Comparison of ENCODE assay signal across 13 cellular contexts in the genomic region with DNA sequence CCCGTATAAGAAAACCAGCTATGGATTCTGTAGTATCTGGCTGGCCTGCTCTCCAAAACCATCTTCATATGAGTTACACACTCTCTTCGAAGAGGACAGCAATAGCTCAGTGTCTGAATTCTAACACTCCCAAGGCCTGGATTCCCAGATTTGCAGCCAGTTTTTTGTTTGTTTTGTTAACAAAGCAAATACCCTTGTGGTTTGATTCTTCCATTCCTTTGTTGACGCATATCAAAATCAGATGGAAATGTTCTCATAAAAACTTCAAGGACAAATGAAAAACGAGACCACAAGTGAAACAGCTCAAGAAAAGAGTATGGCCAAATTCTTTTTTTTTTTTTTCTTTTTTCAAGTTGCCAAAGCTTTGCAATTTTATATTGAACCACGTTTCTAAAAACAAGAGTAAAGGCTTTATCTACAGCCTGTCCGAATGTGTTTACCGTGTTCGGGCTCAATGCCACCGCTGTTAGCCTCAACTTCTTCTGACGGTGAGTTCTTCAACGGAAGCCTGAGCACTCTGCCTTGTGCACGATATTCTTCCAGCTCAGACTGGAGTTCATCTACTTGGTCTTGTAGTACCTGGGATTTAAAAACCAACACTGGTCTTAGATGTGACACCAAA.
DNase-seq lines count a peak whose midpoint lies in the region; ATAC-seq, FAIRE-seq and TF ChIP-seq lines count a peak whose summit lies in the region.
"Had no signal": no experiment of that assay in that cellular context is flagged by ENCODE, and none has a peak within 500 bp of the region (broad histone marks: within the 10 kb centered on the region; RNA-seq: fewer than 3 reads in every experiment).

No MANE protein-coding gene starts in this region.

- no peaks in the 10 kb centered on the region for H3K27me3 ChIP-seq in bronchial epithelial cell (ENCODE audit: control insufficient read depth, insufficient read depth, low read length)
- no peaks in the 10 kb centered on the region for H3K27me3 ChIP-seq in pancreas

- peaks cover 45% of the 10 kb centered on the region for H3K36me3 Mint-ChIP-seq in activated T-cell treated with anti-CD3 and anti-CD28 coated beads, Interleukin-2, amount 50 U/mL, for 4 hours (ENCODE audit: insufficient read depth)

- peak overlapping the region; percentile 11 to 82 (median 53) for H3K27ac ChIP-seq in pancreas
- H3K27ac ChIP-seq: RWPE1 had no signal

- H3K4me1 Mint-ChIP-seq in activated T-cell treated with anti-CD3 and anti-CD28 coated beads, Interleukin-2, amount 50 U/mL, for 4 hours (ENCODE audit: low read depth): peaks cover 25% of the 10 kb centered on the region

- 11 to 18% methylated on average over 12 of the region's 12 CpGs for WGBS in pancreas, 2 donors

- FAIRE-seq in bronchial epithelial cell (lab: Jason Lieb, UNC) (no peak), pancreas (lab: Jason Lieb, UNC) (no peak)

- H3K4me1 ChIP-seq in pancreas: peaks cover 35 to 55% (median 39%) of the 10 kb centered on the region in 3 donors

- no peaks in the 10 kb centered on the region for H3K9me3 Mint-ChIP-seq in activated T-cell treated with anti-CD3 and anti-CD28 coated beads, Interleukin-2, amount 50 U/mL, for 4 hours

- no peak overlapping the region for H3K4me3 Mint-ChIP-seq in activated T-cell treated with anti-CD3 and anti-CD28 coated beads, Interleukin-2, amount 50 U/mL, for 4 hours

- DNase-seq in AG10803 (ENCODE audit: low read depth) (peak; percentile 97), LHCN-M2 (ENCODE audit: low read depth) (peak; percentile 98), bronchial epithelial cell (ENCODE audit: low read depth) (peak; percentile 54), pancreas (peak in 4 of 6 donors; percentile 61 to 77 (median 69)), left colon (no peak), NCI-H524 treated with DMSO at 0.1 percent for 48 hours (lab: John Stamatoyannopoulos, UW) (no peak)
- DNase-seq in activated T-cell treated with anti-CD3 and anti-CD28 coated beads, Interleukin-2, amount 50 U/mL, for 4 hours: no peak
- DNase-seq: activated CD4-positive, alpha-beta T cell treated with anti-CD3 and anti-CD28 coated beads, Interleukin-2, amount 50 U/mL, for 1 hour; foreskin melanocyte had no signal

- TF ChIP-seq CTCF in AG10803 (conservative IDR thresholded peaks at IDR 0.05; ENCODE audit: low read length) (no peak), bronchial epithelial cell (IDR thresholded peaks at IDR 0.05; ENCODE audit: insufficient read depth, low read length, severe bottlenecking) (no peak), pancreas (IDR thresholded peaks at IDR 0.05) (no peak)

- intact Hi-C loops in pancreas (cut with DNase I): no loop called here
- intact Hi-C loops in left colon (cut with DNase I, micrococcal nuclease): no loop called here

- ATAC-seq in pancreas (peak; percentile 81 to 88 (median 85)), left colon (no peak), GM18867 (IDR thresholded peaks at IDR 0.05; ENCODE audit: unreplicated experiment) (no peak)
- ATAC-seq in activated T-cell treated with anti-CD3 and anti-CD28 coated beads, Interleukin-2, amount 50 U/mL, for 4 hours: no peak
- ATAC-seq: HCT116 had no signal

- H3K36me3 ChIP-seq in bronchial epithelial cell (ENCODE audit: control insufficient read depth, insufficient read depth, low read length) (peaks cover 15% of the 10 kb centered on the region), pancreas (no peaks in the 10 kb centered on the region)
- H3K36me3 ChIP-seq: thoracic aorta had no signal

- H3K27me3 Mint-ChIP-seq in activated T-cell treated with anti-CD3 and anti-CD28 coated beads, Interleukin-2, amount 50 U/mL, for 4 hours (ENCODE audit: low read depth): no peaks in the 10 kb centered on the region

- H3K4me3 ChIP-seq in AG10803 (ENCODE audit: low read length): no peak overlapping the region
- H3K4me3 ChIP-seq in bronchial epithelial cell (ENCODE audit: low read depth, low read length): no peak overlapping the region
- no peak overlapping the region for H3K4me3 ChIP-seq in pancreas
- H3K4me3 ChIP-seq: thoracic aorta had no signal

- no peaks in the 10 kb centered on the region for H3K9me3 ChIP-seq in pancreas
- H3K9me3 ChIP-seq: thoracic aorta had no signal

Comparison
In these comparisons a context has a peak if more than half of its experiments do, and no peak if none do; other contexts are left out.
1. DNase-seq: peak in AG10803 (single experiment), LHCN-M2 (single experiment), bronchial epithelial cell (single experiment) and pancreas (4 of 6); none in left colon (0 of 2), NCI-H524 treated with DMSO at 0.1 percent for 48 hours (single experiment) and activated T-cell treated with anti-CD3 and anti-CD28 coated beads, Interleukin-2, amount 50 U/mL, for 4 hours (single experiment).
2. ATAC-seq: peak in pancreas (4 of 4); none in left colon (single experiment), activated T-cell treated with anti-CD3 and anti-CD28 coated beads, Interleukin-2, amount 50 U/mL, for 4 hours (0 of 2) and GM18867 (single experiment).